35 cellular contexts compared by ENCODE assay signal in the genomic region with DNA sequence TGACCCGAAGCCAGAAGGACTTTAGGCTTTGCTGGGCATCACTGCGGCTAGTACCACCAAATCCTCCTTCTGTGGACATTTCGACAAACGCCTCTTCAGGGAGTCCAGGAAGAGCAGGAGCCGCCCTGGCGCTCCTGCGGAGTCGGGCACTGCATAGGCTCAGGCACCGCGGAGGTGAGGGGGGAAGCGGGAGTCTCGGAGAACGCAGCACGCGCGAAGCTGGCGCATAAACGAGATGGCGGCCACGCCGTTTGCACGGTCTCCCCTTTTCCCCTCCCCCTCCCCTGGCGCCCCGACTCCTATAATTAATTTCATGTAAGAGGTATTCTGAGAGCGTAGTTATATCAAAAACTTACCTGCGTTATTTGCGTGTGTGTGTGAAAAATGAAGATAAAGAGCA.
"Had no signal": no experiment of that assay in that cellular context is flagged by ENCODE, and none has a peak within 500 bp of the region (broad histone marks: within the 10 kb centered on the region; RNA-seq: fewer than 3 reads in every experiment).

No MANE protein-coding gene starts in this region.

- H3K9me3 ChIP-seq: adrenal gland, body of pancreas had no signal

- H3K27me3 ChIP-seq: adrenal gland, body of pancreas, brain microvascular endothelial cell, breast epithelium had no signal

- H3K4me3 ChIP-seq: adrenal gland, body of pancreas, breast epithelium had no signal

- H3K4me3 Mint-ChIP-seq: activated B cell treated with CpG ODN at 0.5 μM for 24 hours; activated CD4-positive, alpha-beta memory T cell treated with anti-CD3 and anti-CD28 coated beads for 36 hours; activated CD4-positive, alpha-beta T cell treated with anti-CD3 and anti-CD28 coated beads, Interleukin-2, amount 10 ng/mL, durations not matched to agents 24 days and 14 days; activated CD8-positive, alpha-beta T cell treated with anti-CD3 and anti-CD28 coated beads for 36 hours; activated naive CD4-positive, alpha-beta T cell treated with anti-CD3 and anti-CD28 coated beads, Interleukin-2, amount 10 ng/mL, durations not matched to agents 7 days and 5 days; activated naive CD4-positive, alpha-beta T cell treated with anti-CD3 and anti-CD28 coated beads, Interleukin-2, amount 50 U/mL, for 24 hours; activated naive CD8-positive, alpha-beta T cell; activated T-cell treated with anti-CD3 and anti-CD28 coated beads, Interleukin-2, amount 50 U/mL, for 24 hours; T-helper 1 cell treated with Interleukin-12 subunit alpha and Interleukin-12 subunit beta and Interleukin-4 antibody, amounts not matched to agents 30 μg/mL and 1 μg/mL, for 36 hours; T-helper 2 cell treated with Interferon-gamma antibody and Interleukin-4, amounts not matched to agents 5 μg/mL and 100 μg/mL, for 36 hours had no signal

- H3K27me3 Mint-ChIP-seq: activated B cell treated with CpG ODN at 0.5 μM for 24 hours; activated CD4-positive, alpha-beta memory T cell treated with anti-CD3 and anti-CD28 coated beads for 36 hours; activated CD4-positive, alpha-beta T cell treated with anti-CD3 and anti-CD28 coated beads, Interleukin-2, amount 10 ng/mL, durations not matched to agents 24 days and 14 days; activated CD8-positive, alpha-beta T cell treated with anti-CD3 and anti-CD28 coated beads for 36 hours; activated naive CD4-positive, alpha-beta T cell treated with anti-CD3 and anti-CD28 coated beads, Interleukin-2, amount 10 ng/mL, durations not matched to agents 7 days and 5 days had no signal

- H3K4me1 ChIP-seq: adrenal gland, breast epithelium had no signal

- H3K27ac Mint-ChIP-seq: activated B cell treated with CpG ODN at 0.5 μM for 24 hours; activated CD4-positive, alpha-beta memory T cell treated with anti-CD3 and anti-CD28 coated beads for 36 hours; activated CD4-positive, alpha-beta T cell treated with anti-CD3 and anti-CD28 coated beads, Interleukin-2, amount 10 ng/mL, durations not matched to agents 24 days and 14 days; activated CD8-positive, alpha-beta T cell treated with anti-CD3 and anti-CD28 coated beads for 36 hours; activated naive CD4-positive, alpha-beta T cell treated with anti-CD3 and anti-CD28 coated beads, Interleukin-2, amount 10 ng/mL, durations not matched to agents 7 days and 5 days; activated naive CD4-positive, alpha-beta T cell treated with anti-CD3 and anti-CD28 coated beads, Interleukin-2, amount 50 U/mL, for 24 hours; activated naive CD8-positive, alpha-beta T cell; activated T-cell treated with anti-CD3 and anti-CD28 coated beads, Interleukin-2, amount 50 U/mL, for 24 hours; activated T-helper 2 cell treated with anti-CD3 and anti-CD28 coated beads, Interferon-gamma antibody, Interleukin-2, Interleukin-4, amounts not matched to agents 10 μg/mL and 5 μg/mL and 100 μg/mL, durations not matched to agents 14 hours and 24 hours and 36 hours; T-helper 1 cell treated with Interleukin-12 subunit alpha and Interleukin-12 subunit beta and Interleukin-4 antibody, amounts not matched to agents 30 μg/mL and 1 μg/mL, for 36 hours; T-helper 2 cell treated with Interferon-gamma antibody and Interleukin-4, amounts not matched to agents 5 μg/mL and 100 μg/mL, for 36 hours had no signal

- H3K4me1 Mint-ChIP-seq: activated B cell treated with CpG ODN at 0.5 μM for 24 hours; activated CD4-positive, alpha-beta T cell treated with anti-CD3 and anti-CD28 coated beads, Interleukin-2, amount 10 ng/mL, durations not matched to agents 24 days and 14 days; activated naive CD4-positive, alpha-beta T cell treated with anti-CD3 and anti-CD28 coated beads, Interleukin-2, amount 10 ng/mL, durations not matched to agents 7 days and 5 days; activated naive CD4-positive, alpha-beta T cell treated with anti-CD3 and anti-CD28 coated beads, Interleukin-2, amount 50 U/mL, for 24 hours had no signal

- DNase-seq: activated B cell treated with CpG ODN at 0.5 μM for 24 hours; activated CD4-positive, alpha-beta memory T cell treated with anti-CD3 and anti-CD28 coated beads for 36 hours; activated CD4-positive, alpha-beta T cell treated with anti-CD3 and anti-CD28 coated beads for 4 hours; activated CD4-positive, alpha-beta T cell treated with anti-CD3 and anti-CD28 coated beads, Interleukin-2, amount 10 ng/mL, durations not matched to agents 24 days and 14 days; activated CD4-positive, alpha-beta T cell treated with anti-CD3 and anti-CD28 coated beads, Interleukin-2, amount 50 U/mL, for 1 hour; activated CD4-positive, alpha-beta T cell treated with anti-CD3 and anti-CD28 coated beads, Interleukin-2, amount 50 U/mL, for 4 hours; activated CD4-positive, CD25-positive, alpha-beta regulatory T cell treated with anti-CD3 and anti-CD28 coated beads, Interleukin-2, amount 50 U/mL, for 72 hours; activated CD8-positive, alpha-beta memory T cell treated with anti-CD3 and anti-CD28 coated beads, Interleukin-2, amount 50 U/mL, for 4 hours; activated CD8-positive, alpha-beta T cell treated with anti-CD3 and anti-CD28 coated beads for 36 hours; activated effector memory CD4-positive, alpha-beta T cell treated with Interleukin-2 at 50 U/mL for 16 hours; activated gamma-delta T cell; activated naive CD4-positive, alpha-beta T cell treated with anti-CD3 and anti-CD28 coated beads, Interleukin-2, amount 10 ng/mL, durations not matched to agents 7 days and 5 days; activated naive CD4-positive, alpha-beta T cell treated with Interleukin-2 at 50 U/mL for 16 hours; activated T-cell treated with anti-CD3 and anti-CD28 coated beads for 4 hours; activated T-cell treated with anti-CD3 and anti-CD28 coated beads, Interleukin-2, amount 50 U/mL, for 24 hours; activated T-cell treated with anti-CD3 and anti-CD28 coated beads, Interleukin-2, amount 50 U/mL, for 48 hours; adrenal gland; amniotic stem cell; aorta; body of pancreas; brain microvascular endothelial cell; central memory CD4-positive, alpha-beta T cell; SW 1271; T-helper 1 cell; T-helper 2 cell; T-helper 9 cell had no signal

- H3K36me3 Mint-ChIP-seq: activated CD4-positive, alpha-beta memory T cell treated with anti-CD3 and anti-CD28 coated beads for 36 hours; activated naive CD4-positive, alpha-beta T cell treated with anti-CD3 and anti-CD28 coated beads, Interleukin-2, amount 10 ng/mL, durations not matched to agents 7 days and 5 days; activated naive CD4-positive, alpha-beta T cell treated with anti-CD3 and anti-CD28 coated beads, Interleukin-2, amount 50 U/mL, for 24 hours; activated naive CD8-positive, alpha-beta T cell had no signal

- H3K9me3 Mint-ChIP-seq: activated B cell treated with CpG ODN at 0.5 μM for 24 hours; activated CD4-positive, alpha-beta memory T cell treated with anti-CD3 and anti-CD28 coated beads for 36 hours; activated CD8-positive, alpha-beta T cell treated with anti-CD3 and anti-CD28 coated beads for 36 hours; activated T-cell treated with anti-CD3 and anti-CD28 coated beads, Interleukin-2, amount 50 U/mL, for 24 hours; T-helper 1 cell treated with Interleukin-12 subunit alpha and Interleukin-12 subunit beta and Interleukin-4 antibody, amounts not matched to agents 30 μg/mL and 1 μg/mL, for 36 hours had no signal

- H3K36me3 ChIP-seq: adrenal gland, brain microvascular endothelial cell, breast epithelium had no signal

- FAIRE-seq: astrocyte, TTC549 had no signal

- H3K27ac ChIP-seq: adrenal gland, body of pancreas, brain microvascular endothelial cell, VCaP had no signal
